ENCODE assay signal across 1 cellular context in the genomic region with DNA sequence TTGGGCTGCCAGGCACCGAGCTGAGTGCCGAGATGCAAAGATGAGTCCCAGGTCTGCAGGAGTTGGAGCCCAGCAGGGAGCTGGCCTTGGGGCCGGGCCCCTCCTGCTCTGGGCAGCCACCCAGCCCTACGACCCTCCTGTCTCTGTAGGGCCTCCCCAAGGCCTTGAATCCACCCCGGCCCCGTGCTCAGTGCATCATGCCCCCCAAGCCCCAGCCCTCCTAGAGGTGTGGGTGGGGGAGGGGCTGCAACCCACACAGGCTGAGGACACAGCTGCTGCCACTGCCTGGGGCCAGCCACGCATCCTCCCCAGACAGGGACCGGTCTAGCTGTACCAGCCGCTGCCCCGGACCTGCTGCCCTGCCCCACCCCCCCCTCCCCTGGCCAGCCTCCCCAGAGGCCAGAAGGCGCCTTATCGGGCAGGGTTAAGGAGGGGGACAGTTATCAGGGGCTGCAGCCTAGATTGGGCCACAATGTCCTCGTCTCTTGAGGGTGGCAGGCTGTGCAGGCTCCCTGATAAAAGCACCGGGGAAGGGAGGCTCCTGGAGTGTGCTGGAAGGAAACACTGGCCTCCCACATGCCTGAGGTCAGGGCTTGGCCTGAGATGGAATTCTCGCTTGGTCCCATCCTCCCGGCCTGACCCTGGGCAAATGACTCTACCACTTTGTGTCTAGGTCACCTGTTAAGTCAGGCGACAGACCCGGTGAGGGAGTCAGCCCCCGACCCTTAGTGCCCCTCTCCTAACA.
TF ChIP-seq lines count a peak whose summit lies in the region.

No MANE protein-coding gene starts in this region.

TF ChIP-seq in K562, 482 proteins besides CTCF, POLR2A, EP300 and RAD21 (continued from another document and continues in another):
- TF ChIP-seq, protein P1, sequence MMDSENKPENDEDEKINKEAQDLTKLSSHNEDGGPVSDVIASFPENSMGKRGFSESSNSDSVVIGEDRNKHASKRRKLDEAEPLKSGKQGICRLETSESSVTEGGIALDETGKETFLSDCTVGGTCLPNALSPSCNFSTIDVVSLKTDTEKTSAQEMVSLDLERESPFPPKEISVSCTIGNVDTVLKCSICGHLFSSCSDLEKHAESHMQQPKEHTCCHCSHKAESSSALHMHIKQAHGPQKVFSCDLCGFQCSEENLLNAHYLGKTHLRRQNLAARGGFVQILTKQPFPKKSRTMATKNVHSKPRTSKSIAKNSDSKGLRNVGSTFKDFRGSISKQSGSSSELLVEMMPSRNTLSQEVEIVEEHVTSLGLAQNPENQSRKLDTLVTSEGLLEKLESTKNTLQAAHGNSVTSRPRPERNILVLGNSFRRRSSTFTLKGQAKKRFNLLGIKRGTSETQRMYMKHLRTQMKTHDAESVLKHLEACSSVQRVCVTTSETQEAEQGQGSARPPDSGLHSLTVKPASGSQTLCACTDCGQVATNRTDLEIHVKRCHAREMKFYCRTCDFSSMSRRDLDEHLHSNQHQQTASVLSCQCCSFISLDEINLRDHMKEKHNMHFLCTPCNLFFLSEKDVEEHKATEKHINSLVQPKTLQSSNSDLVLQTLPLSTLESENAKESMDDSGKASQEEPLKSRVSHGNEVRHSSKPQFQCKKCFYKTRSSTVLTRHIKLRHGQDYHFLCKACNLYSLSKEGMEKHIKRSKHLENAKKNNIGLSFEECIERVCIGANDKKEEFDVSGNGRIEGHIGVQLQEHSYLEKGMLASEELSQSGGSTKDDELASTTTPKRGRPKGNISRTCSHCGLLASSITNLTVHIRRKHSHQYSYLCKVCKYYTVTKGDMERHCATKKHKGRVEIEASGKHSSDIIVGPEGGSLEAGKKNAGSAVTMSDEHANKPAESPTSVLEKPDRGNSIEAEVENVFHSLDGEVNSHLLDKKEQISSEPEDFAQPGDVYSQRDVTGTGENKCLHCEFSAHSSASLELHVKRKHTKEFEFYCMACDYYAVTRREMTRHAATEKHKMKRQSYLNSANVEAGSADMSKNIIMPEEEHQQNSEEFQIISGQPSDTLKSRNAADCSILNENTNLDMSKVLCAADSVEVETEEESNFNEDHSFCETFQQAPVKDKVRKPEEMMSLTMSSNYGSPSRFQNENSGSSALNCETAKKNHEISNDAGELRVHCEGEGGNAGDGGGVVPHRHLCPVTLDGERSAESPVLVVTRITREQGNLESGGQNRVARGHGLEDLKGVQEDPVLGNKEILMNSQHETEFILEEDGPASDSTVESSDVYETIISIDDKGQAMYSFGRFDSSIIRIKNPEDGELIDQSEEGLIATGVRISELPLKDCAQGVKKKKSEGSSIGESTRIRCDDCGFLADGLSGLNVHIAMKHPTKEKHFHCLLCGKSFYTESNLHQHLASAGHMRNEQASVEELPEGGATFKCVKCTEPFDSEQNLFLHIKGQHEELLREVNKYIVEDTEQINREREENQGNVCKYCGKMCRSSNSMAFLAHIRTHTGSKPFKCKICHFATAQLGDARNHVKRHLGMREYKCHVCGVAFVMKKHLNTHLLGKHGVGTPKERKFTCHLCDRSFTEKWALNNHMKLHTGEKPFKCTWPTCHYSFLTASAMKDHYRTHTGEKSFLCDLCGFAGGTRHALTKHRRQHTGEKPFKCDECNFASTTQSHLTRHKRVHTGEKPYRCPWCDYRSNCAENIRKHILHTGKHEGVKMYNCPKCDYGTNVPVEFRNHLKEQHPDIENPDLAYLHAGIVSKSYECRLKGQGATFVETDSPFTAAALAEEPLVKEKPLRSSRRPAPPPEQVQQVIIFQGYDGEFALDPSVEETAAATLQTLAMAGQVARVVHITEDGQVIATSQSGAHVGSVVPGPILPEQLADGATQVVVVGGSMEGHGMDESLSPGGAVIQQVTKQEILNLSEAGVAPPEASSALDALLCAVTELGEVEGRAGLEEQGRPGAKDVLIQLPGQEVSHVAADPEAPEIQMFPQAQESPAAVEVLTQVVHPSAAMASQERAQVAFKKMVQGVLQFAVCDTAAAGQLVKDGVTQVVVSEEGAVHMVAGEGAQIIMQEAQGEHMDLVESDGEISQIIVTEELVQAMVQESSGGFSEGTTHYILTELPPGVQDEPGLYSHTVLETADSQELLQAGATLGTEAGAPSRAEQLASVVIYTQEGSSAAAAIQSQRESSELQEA (IDR thresholded peaks at IDR 0.05; ENCODE audit: low read depth) = no peak
- TF ChIP-seq FOXJ2 (tag; IDR thresholded peaks at IDR 0.05) (no peak), REST (CRISPR knock-in tag; IDR thresholded peaks at IDR 0.05; ENCODE audit: low read depth) (no peak), FOXA1 (IDR thresholded peaks at IDR 0.05; ENCODE audit: borderline replicate concordance) (no peak), ZNF165 (CRISPR knock-in tag; IDR thresholded peaks at IDR 0.05; ENCODE audit: borderline replicate concordance) (no peak), ZNF212 (CRISPR knock-in tag; IDR thresholded peaks at IDR 0.05) (no peak), ARID3B (CRISPR knock-in tag; IDR thresholded peaks at IDR 0.05; ENCODE audit: borderline replicate concordance) (no peak), ZNF175 (CRISPR knock-in tag; IDR thresholded peaks at IDR 0.05; ENCODE audit: low read depth) (peak; percentile 74), ZNF274 (IDR thresholded peaks at IDR 0.05; ENCODE audit: borderline replicate concordance, low read depth, low read length) (no peak), ZNF311 (CRISPR knock-in tag; IDR thresholded peaks at IDR 0.05) (no peak)
- TF ChIP-seq, protein P2, sequence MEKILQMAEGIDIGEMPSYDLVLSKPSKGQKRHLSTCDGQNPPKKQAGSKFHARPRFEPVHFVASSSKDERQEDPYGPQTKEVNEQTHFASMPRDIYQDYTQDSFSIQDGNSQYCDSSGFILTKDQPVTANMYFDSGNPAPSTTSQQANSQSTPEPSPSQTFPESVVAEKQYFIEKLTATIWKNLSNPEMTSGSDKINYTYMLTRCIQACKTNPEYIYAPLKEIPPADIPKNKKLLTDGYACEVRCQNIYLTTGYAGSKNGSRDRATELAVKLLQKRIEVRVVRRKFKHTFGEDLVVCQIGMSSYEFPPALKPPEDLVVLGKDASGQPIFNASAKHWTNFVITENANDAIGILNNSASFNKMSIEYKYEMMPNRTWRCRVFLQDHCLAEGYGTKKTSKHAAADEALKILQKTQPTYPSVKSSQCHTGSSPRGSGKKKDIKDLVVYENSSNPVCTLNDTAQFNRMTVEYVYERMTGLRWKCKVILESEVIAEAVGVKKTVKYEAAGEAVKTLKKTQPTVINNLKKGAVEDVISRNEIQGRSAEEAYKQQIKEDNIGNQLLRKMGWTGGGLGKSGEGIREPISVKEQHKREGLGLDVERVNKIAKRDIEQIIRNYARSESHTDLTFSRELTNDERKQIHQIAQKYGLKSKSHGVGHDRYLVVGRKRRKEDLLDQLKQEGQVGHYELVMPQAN (IDR thresholded peaks at IDR 0.05; ENCODE audit: borderline replicate concordance) = no peak
- TF ChIP-seq, protein P3, sequence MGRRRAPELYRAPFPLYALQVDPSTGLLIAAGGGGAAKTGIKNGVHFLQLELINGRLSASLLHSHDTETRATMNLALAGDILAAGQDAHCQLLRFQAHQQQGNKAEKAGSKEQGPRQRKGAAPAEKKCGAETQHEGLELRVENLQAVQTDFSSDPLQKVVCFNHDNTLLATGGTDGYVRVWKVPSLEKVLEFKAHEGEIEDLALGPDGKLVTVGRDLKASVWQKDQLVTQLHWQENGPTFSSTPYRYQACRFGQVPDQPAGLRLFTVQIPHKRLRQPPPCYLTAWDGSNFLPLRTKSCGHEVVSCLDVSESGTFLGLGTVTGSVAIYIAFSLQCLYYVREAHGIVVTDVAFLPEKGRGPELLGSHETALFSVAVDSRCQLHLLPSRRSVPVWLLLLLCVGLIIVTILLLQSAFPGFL (CRISPR knock-in tag; IDR thresholded peaks at IDR 0.05) = no peak
- TF ChIP-seq, protein P4, sequence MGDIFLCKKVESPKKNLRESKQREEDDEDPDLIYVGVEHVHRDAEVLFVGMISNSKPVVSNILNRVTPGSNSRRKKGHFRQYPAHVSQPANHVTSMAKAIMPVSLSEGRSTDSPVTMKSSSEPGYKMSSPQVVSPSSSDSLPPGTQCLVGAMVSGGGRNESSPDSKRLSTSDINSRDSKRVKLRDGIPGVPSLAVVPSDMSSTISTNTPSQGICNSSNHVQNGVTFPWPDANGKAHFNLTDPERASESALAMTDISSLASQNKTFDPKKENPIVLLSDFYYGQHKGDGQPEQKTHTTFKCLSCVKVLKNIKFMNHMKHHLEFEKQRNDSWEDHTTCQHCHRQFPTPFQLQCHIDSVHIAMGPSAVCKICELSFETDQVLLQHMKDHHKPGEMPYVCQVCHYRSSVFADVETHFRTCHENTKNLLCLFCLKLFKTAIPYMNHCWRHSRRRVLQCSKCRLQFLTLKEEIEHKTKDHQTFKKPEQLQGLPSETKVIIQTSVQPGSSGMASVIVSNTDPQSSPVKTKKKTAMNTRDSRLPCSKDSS (IDR thresholded peaks at IDR 0.05; ENCODE audit: low read depth, partially characterized antibody) = no peak
- TF ChIP-seq, protein P5, sequence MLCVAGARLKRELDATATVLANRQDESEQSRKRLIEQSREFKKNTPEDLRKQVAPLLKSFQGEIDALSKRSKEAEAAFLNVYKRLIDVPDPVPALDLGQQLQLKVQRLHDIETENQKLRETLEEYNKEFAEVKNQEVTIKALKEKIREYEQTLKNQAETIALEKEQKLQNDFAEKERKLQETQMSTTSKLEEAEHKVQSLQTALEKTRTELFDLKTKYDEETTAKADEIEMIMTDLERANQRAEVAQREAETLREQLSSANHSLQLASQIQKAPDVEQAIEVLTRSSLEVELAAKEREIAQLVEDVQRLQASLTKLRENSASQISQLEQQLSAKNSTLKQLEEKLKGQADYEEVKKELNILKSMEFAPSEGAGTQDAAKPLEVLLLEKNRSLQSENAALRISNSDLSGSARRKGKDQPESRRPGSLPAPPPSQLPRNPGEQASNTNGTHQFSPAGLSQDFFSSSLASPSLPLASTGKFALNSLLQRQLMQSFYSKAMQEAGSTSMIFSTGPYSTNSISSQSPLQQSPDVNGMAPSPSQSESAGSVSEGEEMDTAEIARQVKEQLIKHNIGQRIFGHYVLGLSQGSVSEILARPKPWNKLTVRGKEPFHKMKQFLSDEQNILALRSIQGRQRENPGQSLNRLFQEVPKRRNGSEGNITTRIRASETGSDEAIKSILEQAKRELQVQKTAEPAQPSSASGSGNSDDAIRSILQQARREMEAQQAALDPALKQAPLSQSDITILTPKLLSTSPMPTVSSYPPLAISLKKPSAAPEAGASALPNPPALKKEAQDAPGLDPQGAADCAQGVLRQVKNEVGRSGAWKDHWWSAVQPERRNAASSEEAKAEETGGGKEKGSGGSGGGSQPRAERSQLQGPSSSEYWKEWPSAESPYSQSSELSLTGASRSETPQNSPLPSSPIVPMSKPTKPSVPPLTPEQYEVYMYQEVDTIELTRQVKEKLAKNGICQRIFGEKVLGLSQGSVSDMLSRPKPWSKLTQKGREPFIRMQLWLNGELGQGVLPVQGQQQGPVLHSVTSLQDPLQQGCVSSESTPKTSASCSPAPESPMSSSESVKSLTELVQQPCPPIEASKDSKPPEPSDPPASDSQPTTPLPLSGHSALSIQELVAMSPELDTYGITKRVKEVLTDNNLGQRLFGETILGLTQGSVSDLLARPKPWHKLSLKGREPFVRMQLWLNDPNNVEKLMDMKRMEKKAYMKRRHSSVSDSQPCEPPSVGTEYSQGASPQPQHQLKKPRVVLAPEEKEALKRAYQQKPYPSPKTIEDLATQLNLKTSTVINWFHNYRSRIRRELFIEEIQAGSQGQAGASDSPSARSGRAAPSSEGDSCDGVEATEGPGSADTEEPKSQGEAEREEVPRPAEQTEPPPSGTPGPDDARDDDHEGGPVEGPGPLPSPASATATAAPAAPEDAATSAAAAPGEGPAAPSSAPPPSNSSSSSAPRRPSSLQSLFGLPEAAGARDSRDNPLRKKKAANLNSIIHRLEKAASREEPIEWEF (CRISPR knock-in tag; IDR thresholded peaks at IDR 0.05) = no peak
- TF ChIP-seq, protein P6, sequence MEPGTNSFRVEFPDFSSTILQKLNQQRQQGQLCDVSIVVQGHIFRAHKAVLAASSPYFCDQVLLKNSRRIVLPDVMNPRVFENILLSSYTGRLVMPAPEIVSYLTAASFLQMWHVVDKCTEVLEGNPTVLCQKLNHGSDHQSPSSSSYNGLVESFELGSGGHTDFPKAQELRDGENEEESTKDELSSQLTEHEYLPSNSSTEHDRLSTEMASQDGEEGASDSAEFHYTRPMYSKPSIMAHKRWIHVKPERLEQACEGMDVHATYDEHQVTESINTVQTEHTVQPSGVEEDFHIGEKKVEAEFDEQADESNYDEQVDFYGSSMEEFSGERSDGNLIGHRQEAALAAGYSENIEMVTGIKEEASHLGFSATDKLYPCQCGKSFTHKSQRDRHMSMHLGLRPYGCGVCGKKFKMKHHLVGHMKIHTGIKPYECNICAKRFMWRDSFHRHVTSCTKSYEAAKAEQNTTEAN (CRISPR knock-in tag; IDR thresholded peaks at IDR 0.05) = no peak; the same call in 1 of the 2 replicates
